In genomic region chr18:34493099-34493544, GRCh38 we compare ENCODE assay signal across 8 cellular contexts.
DNase-seq lines count a peak whose midpoint lies in the region; ATAC-seq and TF ChIP-seq lines count a peak whose summit lies in the region.

No MANE protein-coding gene starts in this region.

- H3K4me2 ChIP-seq in trophoblast cell (ENCODE audit: low read length) = peak overlapping the region; percentile 79

- H2AK5ac ChIP-seq in trophoblast cell (ENCODE audit: low read length) = no peak overlapping the region

- no peak overlapping the region for H4K91ac ChIP-seq in trophoblast cell (ENCODE audit: low read depth, low read length)

- TF ChIP-seq CTCF in adrenal gland (IDR thresholded peaks at IDR 0.05) = no peak
- no peak for TF ChIP-seq CTCF in heart right ventricle (IDR thresholded peaks at IDR 0.05)

- no peak overlapping the region for H3K9ac ChIP-seq in trophoblast cell (ENCODE audit: low read length)

- H3K4me1 ChIP-seq in adrenal gland (replicated peaks in 1 of 2) = no peaks in the 10 kb centered on the region
- peaks cover 0 to 28% (median 10%) of the 10 kb centered on the region in 9 donors for H3K4me1 ChIP-seq in heart right ventricle
- no peaks in the 10 kb centered on the region for H3K4me1 ChIP-seq in trophoblast cell (ENCODE audit: control insufficient read depth in 1 of 2, insufficient read depth in 2 of 2, low read length in 2 of 2)

- no peak overlapping the region for H4K8ac ChIP-seq in trophoblast cell (ENCODE audit: low read depth, low read length)

- no peak overlapping the region for H3K4ac ChIP-seq in trophoblast cell (ENCODE audit: low read depth, low read length)

- DNase-seq in ACHN (peak; percentile 43), NCI-H2196 treated with DMSO at 0.1 percent for 48 hours (lab: John Stamatoyannopoulos, UW; ENCODE audit: unreplicated experiment) (peak; percentile 86), adrenal gland (peak; percentile 59 to 92 (median 73)), heart right ventricle (peak; percentile 74 to 85), trophoblast cell (peak in 1 of 2 donors; percentile 17), T-helper 17 cell (no peak)

- H3K36me3 Mint-ChIP-seq in T-helper 17 cell (ENCODE audit: low read depth) = no peaks in the 10 kb centered on the region

- intact Hi-C loops in adrenal gland (cut with DNase I) (no loop called here), heart right ventricle (cut with DNase I) (loop anchor here in 7 of 10 donors (1.0 to 10.0 kb wide), 11 partner anchors 51 to 302 kb away; no protein-coding TSS in a partner anchor)

- H3K79me2 ChIP-seq in trophoblast cell (ENCODE audit: control insufficient read depth, insufficient read depth, low read length, poor library complexity) = no peaks in the 10 kb centered on the region

- no peak overlapping the region for H2BK120ac ChIP-seq in trophoblast cell (ENCODE audit: insufficient read depth, low read length, poor library complexity)

- H3K36me3 ChIP-seq in adrenal gland (replicated peaks in 1 of 2) = no peaks in the 10 kb centered on the region
- H3K36me3 ChIP-seq in heart right ventricle = no peaks in the 10 kb centered on the region
- H3K36me3 ChIP-seq in trophoblast cell (ENCODE audit: control insufficient read depth in 1 of 2, insufficient read depth in 2 of 2, low read length in 2 of 2) = no peaks in the 10 kb centered on the region

- H3K4me1 Mint-ChIP-seq in T-helper 17 cell = no peaks in the 10 kb centered on the region

- no peaks in the 10 kb centered on the region for H3K79me1 ChIP-seq in trophoblast cell (ENCODE audit: low read length)

- no peak overlapping the region for H3K27ac Mint-ChIP-seq in T-helper 17 cell

- ATAC-seq in GM18519 (IDR thresholded peaks at IDR 0.05; ENCODE audit: low FRiP score, unreplicated experiment) = peak; percentile 42
- ATAC-seq in HG03064 (IDR thresholded peaks at IDR 0.05; ENCODE audit: low read depth, unreplicated experiment) = peak; percentile 71
- peak; percentile 87 to 96 (median 93) for ATAC-seq in heart right ventricle
- no peak for ATAC-seq in T-helper 17 cell

- peaks cover 10% of the 10 kb centered on the region for H3K27me3 ChIP-seq in adrenal gland
- H3K27me3 ChIP-seq in heart right ventricle = peaks cover 0 to 40% (median 0%) of the 10 kb centered on the region in 7 donors
- H3K27me3 ChIP-seq in trophoblast cell (ENCODE audit: insufficient read depth, low read length) = no peaks in the 10 kb centered on the region

- 0 to 2% (median 0%) methylated on average over 10 to 18 of the region's 18 CpGs for WGBS in adrenal gland, 4 donors
- 0% methylated on average over 18 of the region's 18 CpGs for WGBS in heart right ventricle, 2 donors
- no CpG with 5 or more reads among the region's 18 CpGs for WGBS in trophoblast cell (ENCODE audit: extremely low coverage, insufficient coverage, insufficient read length)

- H3K9me3 ChIP-seq in adrenal gland (replicated peaks in 1 of 3) = no peaks in the 10 kb centered on the region
- no peaks in the 10 kb centered on the region for H3K9me3 ChIP-seq in heart right ventricle
- H3K9me3 ChIP-seq in trophoblast cell (ENCODE audit: insufficient read depth, low read depth, low read length) = no peaks in the 10 kb centered on the region
- H3K9me3 ChIP-seq in T-helper 17 cell (ENCODE audit: control insufficient read depth, low read length, poor library complexity, severe bottlenecking) = no peaks in the 10 kb centered on the region

- peak overlapping the region; percentile 59 for H2AFZ ChIP-seq in trophoblast cell (ENCODE audit: insufficient read depth, low read length, poor library complexity)

- in situ Hi-C loops in ACHN (cut with HindIII; ENCODE audit: low pct_ligation_motif_present, low pct_unique_long_range_greater_than_20kb, low sequenced_read_pairs) = no loop called here

- H2BK5ac ChIP-seq in trophoblast cell (ENCODE audit: low read depth, low read length, poor library complexity) = no peak overlapping the region

- no peak overlapping the region for H3K18ac ChIP-seq in trophoblast cell (ENCODE audit: low read length)

- H3K27ac ChIP-seq in adrenal gland = peak overlapping the region in 3 of 5 donors; percentile 9 to 68 (median 57)
- peak overlapping the region; percentile 71 to 91 (median 84) for H3K27ac ChIP-seq in heart right ventricle
- H3K27ac ChIP-seq in trophoblast cell (ENCODE audit: low read depth, low read length) = no peak overlapping the region

- H4K12ac ChIP-seq in trophoblast cell (ENCODE audit: low read depth, low read length) = no peak overlapping the region

- H2BK12ac ChIP-seq in trophoblast cell (ENCODE audit: low read length) = no peak overlapping the region

- H3K4me3 ChIP-seq in adrenal gland (peak overlapping the region in 1 of 4 donors; percentile 46), heart right ventricle (peak overlapping the region; percentile 42 to 69 (median 65)), trophoblast cell (ENCODE audit: low read depth, low read length) (peak overlapping the region; percentile 87)

- no peak overlapping the region for H3K14ac ChIP-seq in trophoblast cell (ENCODE audit: low read length)

- peaks cover 14% of the 10 kb centered on the region for H3K27me3 Mint-ChIP-seq in T-helper 17 cell

- no peak overlapping the region for H3K23ac ChIP-seq in trophoblast cell (ENCODE audit: low read length)

- no peak for TF ChIP-seq POLR2A in adrenal gland (IDR thresholded peaks at IDR 0.05)

- H3K4me3 Mint-ChIP-seq in T-helper 17 cell = no peak overlapping the region

Comparison
In these comparisons a context has a peak if more than half of its experiments do, and no peak if none do; other contexts are left out.
1. DNase-seq: peak in ACHN (single experiment), NCI-H2196 treated with DMSO at 0.1 percent for 48 hours (single experiment), adrenal gland (7 of 7) and heart right ventricle (2 of 2); none in T-helper 17 cell (0 of 3).
2. intact Hi-C loops: an anchor here in heart right ventricle (1.0 to 10.0 kb wide); none called in adrenal gland.